In genomic region chr7:36796850-36797618, GRCh38 we compare ENCODE assay signal across 16 cellular contexts.
"Had no signal": no experiment of that assay in that cellular context is flagged by ENCODE, and none has a peak within 500 bp of the region (broad histone marks: within the 10 kb centered on the region; RNA-seq: fewer than 3 reads in every experiment).

No MANE protein-coding gene starts in this region.

- DNase-seq: activated B cell treated with CpG ODN at 0.5 μM for 24 hours; activated CD4-positive, alpha-beta T cell treated with anti-CD3 and anti-CD28 coated beads, Interleukin-2, amount 10 ng/mL, durations not matched to agents 7 days and 5 days; activated naive CD4-positive, alpha-beta T cell treated with anti-CD3 and anti-CD28 coated beads, Interleukin-2, amount 10 ng/mL, durations not matched to agents 7 days and 5 days; adrenal gland; body of pancreas; dermis blood vessel endothelial cell; mesenchymal stem cell; ovary; stimulated activated CD4-positive, alpha-beta T cell treated with anti-CD3 and anti-CD28 coated beads, Interleukin-15, amount 100 ng/mL, for 24 hours; stimulated activated CD4-positive, alpha-beta T cell treated with anti-CD3 and anti-CD28 coated beads, Interleukin-4, amount 100 ng/mL, for 24 hours; upper lobe of right lung had no signal

- H3K27ac Mint-ChIP-seq: activated B cell treated with CpG ODN at 0.5 μM for 24 hours; activated CD4-positive, alpha-beta T cell treated with anti-CD3 and anti-CD28 coated beads, Interleukin-2, amount 10 ng/mL, durations not matched to agents 7 days and 5 days; activated naive CD4-positive, alpha-beta T cell treated with anti-CD3 and anti-CD28 coated beads, Interleukin-2, amount 10 ng/mL, durations not matched to agents 7 days and 5 days; activated T-helper 2 cell treated with anti-CD3 and anti-CD28 coated beads, Interferon-gamma antibody, Interleukin-2, Interleukin-4, amounts not matched to agents 10 μg/mL and 5 μg/mL and 100 μg/mL, durations not matched to agents 14 hours and 24 hours and 36 hours; stimulated activated naive CD8-positive, alpha-beta T cell treated with anti-CD3 and anti-CD28 coated beads, Interleukin-15, Interleukin-2, amounts not matched to agents 100 ng/mL and 50 ng/mL, for 24 hours; T-helper 1 cell treated with Interleukin-12 subunit alpha and Interleukin-12 subunit beta and Interleukin-4 antibody, amounts not matched to agents 30 μg/mL and 1 μg/mL, for 36 hours had no signal

- H3K9me3 Mint-ChIP-seq: activated B cell treated with CpG ODN at 0.5 μM for 24 hours; activated naive CD4-positive, alpha-beta T cell treated with anti-CD3 and anti-CD28 coated beads, Interleukin-2, amount 10 ng/mL, durations not matched to agents 7 days and 5 days; activated T-helper 2 cell treated with anti-CD3 and anti-CD28 coated beads, Interferon-gamma antibody, Interleukin-2, Interleukin-4, amounts not matched to agents 10 μg/mL and 5 μg/mL and 100 μg/mL, durations not matched to agents 14 hours and 24 hours and 36 hours; stimulated activated naive CD8-positive, alpha-beta T cell treated with anti-CD3 and anti-CD28 coated beads, Interleukin-15, Interleukin-2, amounts not matched to agents 100 ng/mL and 50 ng/mL, for 24 hours; T-helper 1 cell treated with Interleukin-12 subunit alpha and Interleukin-12 subunit beta and Interleukin-4 antibody, amounts not matched to agents 30 μg/mL and 1 μg/mL, for 36 hours had no signal

- H3K36me3 ChIP-seq: adrenal gland, ovary, upper lobe of right lung had no signal

- H3K27ac ChIP-seq: adrenal gland, ovary, upper lobe of right lung had no signal

- H3K4me3 Mint-ChIP-seq: activated B cell treated with CpG ODN at 0.5 μM for 24 hours; activated CD4-positive, alpha-beta T cell treated with anti-CD3 and anti-CD28 coated beads, Interleukin-2, amount 10 ng/mL, durations not matched to agents 7 days and 5 days; activated naive CD4-positive, alpha-beta T cell treated with anti-CD3 and anti-CD28 coated beads, Interleukin-2, amount 10 ng/mL, durations not matched to agents 7 days and 5 days; neural crest cell; stimulated activated naive CD8-positive, alpha-beta T cell treated with anti-CD3 and anti-CD28 coated beads, Interleukin-15, Interleukin-2, amounts not matched to agents 100 ng/mL and 50 ng/mL, for 24 hours; T-helper 1 cell treated with Interleukin-12 subunit alpha and Interleukin-12 subunit beta and Interleukin-4 antibody, amounts not matched to agents 30 μg/mL and 1 μg/mL, for 36 hours had no signal

- H3K9me3 ChIP-seq: adrenal gland, body of pancreas, ovary, upper lobe of right lung had no signal

- H3K27me3 Mint-ChIP-seq: activated B cell treated with CpG ODN at 0.5 μM for 24 hours; activated CD4-positive, alpha-beta T cell treated with anti-CD3 and anti-CD28 coated beads, Interleukin-2, amount 10 ng/mL, durations not matched to agents 7 days and 5 days; stimulated activated naive CD8-positive, alpha-beta T cell treated with anti-CD3 and anti-CD28 coated beads, Interleukin-15, Interleukin-2, amounts not matched to agents 100 ng/mL and 50 ng/mL, for 24 hours had no signal

- H3K4me1 ChIP-seq: adrenal gland, upper lobe of right lung had no signal

- FAIRE-seq: TTC549 had no signal

- ATAC-seq: body of pancreas, upper lobe of right lung had no signal

- H3K4me3 ChIP-seq: adrenal gland, body of pancreas, ovary, upper lobe of right lung had no signal

- H3K4me1 Mint-ChIP-seq: activated B cell treated with CpG ODN at 0.5 μM for 24 hours had no signal

- H3K27me3 ChIP-seq: adrenal gland, body of pancreas, ovary, upper lobe of right lung had no signal

- H3K36me3 Mint-ChIP-seq: activated naive CD4-positive, alpha-beta T cell treated with anti-CD3 and anti-CD28 coated beads, Interleukin-2, amount 10 ng/mL, durations not matched to agents 7 days and 5 days had no signal
